Comparison of ENCODE assay signal across 7 cellular contexts in the genomic region with DNA sequence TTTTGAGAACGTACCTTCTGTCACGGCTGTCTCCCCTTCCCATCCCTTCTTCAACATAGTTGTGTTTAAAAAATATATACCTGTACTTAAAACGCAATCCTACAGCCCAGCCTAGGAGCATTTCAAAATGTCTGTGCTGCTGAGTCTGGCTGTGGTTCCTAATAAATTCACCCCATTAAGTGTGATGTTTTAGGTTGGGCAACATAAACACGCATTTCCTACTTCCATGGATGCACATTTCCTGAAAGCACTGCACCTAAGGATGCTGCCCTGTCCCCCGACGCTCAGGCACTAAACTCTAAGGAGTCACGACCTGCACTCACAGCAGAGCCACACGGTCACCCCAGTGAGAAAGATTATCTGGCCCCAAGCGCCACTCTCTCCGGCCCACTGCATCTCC. TPM values are rescaled to one million over a fixed set of nuclear protein-coding genes. Genes with fewer than 3 reads are reported as not detected.
DNase-seq lines count a peak whose midpoint lies in the region; ATAC-seq, FAIRE-seq and TF ChIP-seq lines count a peak whose summit lies in the region.

No MANE protein-coding gene starts in this region.

- H3K27me3 ChIP-seq in small intestine (ENCODE audit: control insufficient read depth in 2 of 2, insufficient read depth in 2 of 2, low read length in 2 of 2), result no peaks in the 10 kb centered on the region

- H3K27ac ChIP-seq in small intestine (ENCODE audit: low read depth in 1 of 2, low read length in 1 of 2), result peak overlapping the region; percentile 96

- CTCF ChIA-PET in activated B cell treated with CpG ODN at 0.5 μM for 24 hours (lab: Charles Lee), result interaction anchor here (1.7 kb wide), 1 partner anchor 223 kb away, joined by 10 read pairs; a partner anchor contains a TSS

- intact Hi-C loops in activated B cell treated with CpG ODN at 0.5 μM for 24 hours (cut with micrococcal nuclease) (loop anchor here (2.0 to 10.0 kb wide), 4 partner anchors 363 to 1791 kb away; a partner anchor contains a TSS), left ventricle myocardium superior (cut with micrococcal nuclease) (loop anchor here (10.0 kb wide), 1 partner anchor 63 kb away; no protein-coding TSS in a partner anchor)

- POLR2A ChIA-PET in activated B cell treated with CpG ODN at 0.5 μM for 24 hours (lab: Charles Lee), result interaction anchor here (0.5 to 1.7 kb wide), 3 partner anchors 16 to 223 kb away, joined by 5 to 9 read pairs (median 7); a partner anchor contains a TSS

- H3K4me3 Mint-ChIP-seq in activated B cell treated with CpG ODN at 0.5 μM for 24 hours, result peak overlapping the region; percentile 91

- peak overlapping the region; percentile 94 for H3K27ac Mint-ChIP-seq in activated B cell treated with CpG ODN at 0.5 μM for 24 hours

- peak; percentile 18 for ATAC-seq in GM19023 (IDR thresholded peaks at IDR 0.05; ENCODE audit: unreplicated experiment)
- peak; percentile 11 for ATAC-seq in HG02973 (IDR thresholded peaks at IDR 0.05; ENCODE audit: unreplicated experiment)
- peak; percentile 12 for ATAC-seq in activated B cell treated with CpG ODN at 0.5 μM for 24 hours (ENCODE audit: low read depth)
- ATAC-seq in left ventricle myocardium superior, result peak; percentile 1

- H3K4me3 ChIP-seq in small intestine (ENCODE audit: low read depth in 1 of 2, low read length in 2 of 2), result peak overlapping the region; percentile 73 to 98

- FAIRE-seq in small intestine (lab: Jason Lieb, UNC), result no peak

- no peaks in the 10 kb centered on the region for H3K36me3 ChIP-seq in small intestine (ENCODE audit: control insufficient read depth in 2 of 2, insufficient read depth in 2 of 2, low read length in 2 of 2)

- H3K4me1 ChIP-seq in small intestine (ENCODE audit: control insufficient read depth in 2 of 2, insufficient read depth in 1 of 2, low read depth in 1 of 2, low read length in 1 of 2), result peaks cover 0 to 3% of the 10 kb centered on the region in 2 donors

- H3K9me3 ChIP-seq in small intestine (ENCODE audit: control insufficient read depth, low read depth), result no peaks in the 10 kb centered on the region

- H3K9me3 Mint-ChIP-seq in activated B cell treated with CpG ODN at 0.5 μM for 24 hours, result no peaks in the 10 kb centered on the region

- TF ChIP-seq CTCF in activated B cell treated with CpG ODN at 0.5 μM for 24 hours (IDR thresholded peaks at IDR 0.05), result no peak

- peaks cover 13% of the 10 kb centered on the region for H3K36me3 Mint-ChIP-seq in activated B cell treated with CpG ODN at 0.5 μM for 24 hours (ENCODE audit: low read depth)

- DNase-seq in activated B cell treated with CpG ODN at 0.5 μM for 24 hours (no peak), left ventricle myocardium superior (no peak), small intestine (peak; percentile 42), NCI-H2227 (lab: John Stamatoyannopoulos, UW; ENCODE audit: unreplicated experiment) (no peak), DMS114 treated with DMSO at 0.1 percent for 48 hours (lab: John Stamatoyannopoulos, UW; ENCODE audit: unreplicated experiment) (no peak)

- 0 to 2% (median 1%) methylated on average over 10 of the region's 10 CpGs for WGBS in small intestine, 3 donors

- peaks cover 42% of the 10 kb centered on the region for H3K4me1 Mint-ChIP-seq in activated B cell treated with CpG ODN at 0.5 μM for 24 hours

- no peaks in the 10 kb centered on the region for H3K27me3 Mint-ChIP-seq in activated B cell treated with CpG ODN at 0.5 μM for 24 hours

RNA-seq across cellular contexts. Expression of a gene that starts 1.2 kb away (rescaled TPM):
- 20.0 and 25.3 TPM in 2 replicates for total RNA-seq in activated B cell treated with CpG ODN at 0.5 μM for 24 hours
- total RNA-seq in left ventricle myocardium superior, result 12.8 TPM
- 1 to 10 TPM; 4.2 to 9.3 (median 7.6) TPM for polyA plus RNA-seq in small intestine
